Comparison of ENCODE assay signal across 12 cellular contexts in the genomic region with DNA sequence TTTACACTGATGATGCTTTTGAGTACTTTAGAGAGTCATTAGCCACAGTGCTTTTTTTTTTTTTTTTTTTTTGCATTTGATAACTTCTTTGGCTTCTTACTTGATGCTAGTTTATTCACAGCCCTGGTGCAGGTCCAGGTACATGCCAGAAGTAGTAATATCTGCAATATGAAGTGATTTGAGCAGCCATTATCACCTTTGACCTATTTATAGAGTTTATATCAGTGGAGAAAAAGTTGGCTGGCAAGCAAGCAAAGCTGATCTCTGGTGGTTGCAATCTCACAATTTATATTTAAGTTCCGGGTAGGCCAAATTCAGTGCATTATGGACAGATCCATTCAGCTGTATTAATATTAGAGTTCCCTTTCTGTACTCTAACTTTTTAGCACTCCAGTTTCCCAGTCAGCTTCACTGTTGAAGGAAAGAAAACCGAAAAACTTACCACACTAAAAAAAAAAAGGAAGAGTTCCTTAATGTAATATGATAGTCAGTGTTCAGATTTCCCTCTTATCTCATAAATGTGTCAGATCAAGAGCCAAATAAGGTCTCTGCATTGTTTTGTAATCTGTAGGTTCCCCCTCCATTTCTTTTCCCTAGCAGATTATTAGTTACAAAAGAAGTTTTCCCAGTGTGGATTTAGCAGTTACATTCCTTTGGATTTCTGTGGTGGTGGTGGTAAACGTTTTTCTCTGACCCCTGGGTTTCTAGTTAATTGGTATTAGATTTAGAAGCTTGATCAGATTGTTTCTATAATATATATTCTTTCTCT.
A peak's percentile ranks its signal among the peaks of the same experiment; 100 is the strongest.
DNase-seq lines count a peak whose midpoint lies in the region; ATAC-seq, FAIRE-seq and TF ChIP-seq lines count a peak whose summit lies in the region.
"Had no signal": no experiment of that assay in that cellular context is flagged by ENCODE, and none has a peak within 500 bp of the region (broad histone marks: within the 10 kb centered on the region; RNA-seq: fewer than 3 reads in every experiment).

No MANE protein-coding gene starts in this region.

- intact Hi-C loops in OCI-LY7 (cut with micrococcal nuclease; ENCODE audit: unreplicated experiment) (no loop called here), gastrocnemius medialis (cut with DNase I; ENCODE audit: low total_unique reads) (no loop called here)

- H3K9ac ChIP-seq in endodermal cell (ENCODE audit: extremely low read depth, low read length, poor library complexity, severe bottlenecking), result peak overlapping the region; percentile 21

- H3K4me3 ChIP-seq in OCI-LY7 (ENCODE audit: low read depth, low read length, poor library complexity, severe bottlenecking) (no peak overlapping the region), endodermal cell (ENCODE audit: low read length) (peak overlapping the region; percentile 76), gastrocnemius medialis (no peak overlapping the region)
- H3K4me3 ChIP-seq: skin epidermis, upper lobe of right lung had no signal

- FAIRE-seq in H54 (lab: Jason Lieb, UNC) (no peak), RCC 7860 (lab: Jason Lieb, UNC) (no peak)

- TF ChIP-seq POLR2A in gastrocnemius medialis (IDR thresholded peaks at IDR 0.05) (no peak), H54 (IDR thresholded peaks at IDR 0.05; ENCODE audit: low read depth, low read length) (no peak)

- no peak for DNase-seq in activated T-cell treated with anti-CD3 and anti-CD28 coated beads, Interleukin-2, amount 50 U/mL, for 24 hours
- DNase-seq in activated T-cell treated with anti-CD3 and anti-CD28 coated beads, Interleukin-2, amount 50 U/mL, for 1 hour, result no peak
- DNase-seq in OCI-LY7 (ENCODE audit: low spot score), result no peak
- no peak for DNase-seq in endodermal cell
- no peak for DNase-seq in gastrocnemius medialis
- no peak for DNase-seq in NCI-H2171 (lab: John Stamatoyannopoulos, UW)
- DNase-seq in H54 (ENCODE audit: insufficient read length, low spot score), result no peak
- no peak for DNase-seq in RCC 7860 (ENCODE audit: low spot score)
- DNase-seq: activated CD8-positive, alpha-beta memory T cell treated with anti-CD3 and anti-CD28 coated beads, Interleukin-2, amount 10 ng/mL, durations not matched to agents 7 days and 5 days; upper lobe of right lung had no signal

- TF ChIP-seq CTCF in OCI-LY7 (conservative IDR thresholded peaks at IDR 0.05; ENCODE audit: low read length), result no peak
- TF ChIP-seq CTCF in endodermal cell (conservative IDR thresholded peaks at IDR 0.05), result no peak
- no peak for TF ChIP-seq CTCF in gastrocnemius medialis (IDR thresholded peaks at IDR 0.05 in 4 of 5, conservative IDR thresholded peaks at IDR 0.05 in 1 of 5)

- no peaks in the 10 kb centered on the region for H3K27me3 Mint-ChIP-seq in activated T-cell treated with anti-CD3 and anti-CD28 coated beads, Interleukin-2, amount 50 U/mL, for 24 hours
- no peaks in the 10 kb centered on the region for H3K27me3 Mint-ChIP-seq in endodermal cell (ENCODE audit: insufficient read depth)
- H3K27me3 Mint-ChIP-seq: activated CD8-positive, alpha-beta memory T cell treated with anti-CD3 and anti-CD28 coated beads, Interleukin-2, amount 10 ng/mL, durations not matched to agents 7 days and 5 days had no signal

- H3K4me1 ChIP-seq in OCI-LY7 (ENCODE audit: insufficient read depth, low read length, poor library complexity, severe bottlenecking) (peaks cover 35% of the 10 kb centered on the region), endodermal cell (ENCODE audit: control insufficient read depth, insufficient read depth, low read length) (peaks cover 8% of the 10 kb centered on the region), gastrocnemius medialis (peaks cover 44 to 51% of the 10 kb centered on the region in 2 donors)

- H3K9me3 Mint-ChIP-seq in activated T-cell treated with anti-CD3 and anti-CD28 coated beads, Interleukin-2, amount 50 U/mL, for 24 hours, result no peaks in the 10 kb centered on the region
- no peaks in the 10 kb centered on the region for H3K9me3 Mint-ChIP-seq in endodermal cell

- POLR2A ChIA-PET in OCI-LY7 (lab: Charles Lee), result interaction anchor here (0.6 to 1.5 kb wide), 5 partner anchors 9 to 171 kb away, joined by 3 to 4 read pairs (median 3); a partner anchor contains a TSS

- peaks cover 84% of the 10 kb centered on the region for H3K79me2 ChIP-seq in OCI-LY7 (ENCODE audit: insufficient read depth, low read depth, low read length)

- TSS peak; percentile 31 for BruUV-seq in OCI-LY7 (replicated peaks; lab: Mats Ljungman, UMichigan)

- no peak overlapping the region for H3K4me3 Mint-ChIP-seq in activated T-cell treated with anti-CD3 and anti-CD28 coated beads, Interleukin-2, amount 50 U/mL, for 24 hours
- H3K4me3 Mint-ChIP-seq in endodermal cell, result no peak overlapping the region
- H3K4me3 Mint-ChIP-seq: activated CD8-positive, alpha-beta memory T cell treated with anti-CD3 and anti-CD28 coated beads, Interleukin-2, amount 10 ng/mL, durations not matched to agents 7 days and 5 days had no signal

- WGBS in endodermal cell (ENCODE audit: insufficient coverage in 1 of 2, insufficient read length in 1 of 2), 2 experiments, result 83 to 89% methylated on average over 1 to 2 of the region's 3 CpGs

- peaks cover 64% of the 10 kb centered on the region for H3K4me1 Mint-ChIP-seq in activated T-cell treated with anti-CD3 and anti-CD28 coated beads, Interleukin-2, amount 50 U/mL, for 24 hours (ENCODE audit: low read depth)
- peaks cover 32% of the 10 kb centered on the region for H3K4me1 Mint-ChIP-seq in endodermal cell

- peak in 1 of 2 donors; percentile 51 for ATAC-seq in gastrocnemius medialis
- ATAC-seq: activated CD8-positive, alpha-beta memory T cell treated with anti-CD3 and anti-CD28 coated beads, Interleukin-2, amount 10 ng/mL, durations not matched to agents 7 days and 5 days; upper lobe of right lung had no signal

- no peaks in the 10 kb centered on the region for H3K9me2 ChIP-seq in OCI-LY7 (ENCODE audit: insufficient read depth, low read length)

- CTCF ChIA-PET in OCI-LY7 (lab: Charles Lee; ENCODE audit: unreplicated experiment), result interaction anchor here (0.6 kb wide), 1 partner anchor 528 kb away, joined by 4 read pairs; no protein-coding TSS in a partner anchor

- no peak overlapping the region for H2AFZ ChIP-seq in OCI-LY7 (ENCODE audit: low read length)

- H3K4me2 ChIP-seq in OCI-LY7 (ENCODE audit: low read length), result peak overlapping the region; percentile 40

- peaks cover 29% of the 10 kb centered on the region for H3K36me3 Mint-ChIP-seq in activated T-cell treated with anti-CD3 and anti-CD28 coated beads, Interleukin-2, amount 50 U/mL, for 24 hours (ENCODE audit: low read depth)
- H3K36me3 Mint-ChIP-seq in endodermal cell (ENCODE audit: low read depth), result peaks cover 12% of the 10 kb centered on the region

- H3K27me3 ChIP-seq in endodermal cell (ENCODE audit: control insufficient read depth, insufficient read depth, low read length, poor library complexity, severe bottlenecking), result no peaks in the 10 kb centered on the region
- no peaks in the 10 kb centered on the region for H3K27me3 ChIP-seq in gastrocnemius medialis
- H3K27me3 ChIP-seq: upper lobe of right lung had no signal

- H3K27ac ChIP-seq in OCI-LY7 (ENCODE audit: low read depth, low read length, poor library complexity, severe bottlenecking) (no peak overlapping the region), endodermal cell (ENCODE audit: low read depth, low read length) (peak overlapping the region; percentile 24), gastrocnemius medialis (peak overlapping the region in 3 of 4 donors; percentile 9 to 28 (median 27))
- H3K27ac ChIP-seq: epithelial cell of prostate, skin epidermis, upper lobe of right lung had no signal

- H3K36me3 ChIP-seq in OCI-LY7 (ENCODE audit: insufficient read depth, low read length) (peaks cover 2% of the 10 kb centered on the region), endodermal cell (ENCODE audit: control insufficient read depth, insufficient read depth, low read length) (no peaks in the 10 kb centered on the region), gastrocnemius medialis (no peaks in the 10 kb centered on the region)
- H3K36me3 ChIP-seq: upper lobe of right lung had no signal

- H3K27ac Mint-ChIP-seq in activated T-cell treated with anti-CD3 and anti-CD28 coated beads, Interleukin-2, amount 50 U/mL, for 24 hours, result peak overlapping the region; percentile 51
- H3K27ac Mint-ChIP-seq in endodermal cell, result peak overlapping the region; percentile 5
- H3K27ac Mint-ChIP-seq: activated CD8-positive, alpha-beta memory T cell treated with anti-CD3 and anti-CD28 coated beads, Interleukin-2, amount 10 ng/mL, durations not matched to agents 7 days and 5 days had no signal

- in situ Hi-C loops in gastrocnemius medialis (cut with MboI; ENCODE audit: low sequenced_read_pairs in 4 of 4), result no loop called here

- no peaks in the 10 kb centered on the region for H4K20me1 ChIP-seq in OCI-LY7 (ENCODE audit: insufficient read depth, low read length)

- H3K9me3 ChIP-seq in OCI-LY7 (ENCODE audit: low read length) (no peaks in the 10 kb centered on the region), endodermal cell (ENCODE audit: control insufficient read depth, low read length) (no peaks in the 10 kb centered on the region), gastrocnemius medialis (no peaks in the 10 kb centered on the region)
- H3K9me3 ChIP-seq: upper lobe of right lung had no signal
